In the genomic region with DNA sequence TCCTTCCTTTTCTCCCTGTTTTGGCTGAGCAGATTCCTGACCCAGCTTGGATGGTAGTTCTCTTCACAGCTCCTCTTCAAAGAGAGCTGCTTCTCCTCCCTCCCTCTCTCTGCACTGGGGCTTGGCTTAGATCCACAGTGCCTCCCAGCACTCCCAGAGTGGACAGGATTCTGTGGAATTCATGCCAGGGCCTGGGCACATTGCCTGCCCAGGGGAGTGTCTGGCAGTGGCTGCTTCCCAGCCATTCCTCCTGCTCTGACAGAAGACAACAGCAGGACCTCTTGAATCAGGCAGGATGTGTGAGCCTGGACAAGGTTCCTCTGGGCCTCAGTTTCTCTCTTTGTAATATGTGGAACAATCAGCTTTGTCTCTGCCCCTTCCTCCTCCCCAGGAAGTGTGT, we compare ENCODE assay signal across 11 cellular contexts. TPM values are rescaled to one million over a fixed set of nuclear protein-coding genes. Genes with fewer than 3 reads are reported as not detected.
DNase-seq lines count a peak whose midpoint lies in the region; ATAC-seq, FAIRE-seq and TF ChIP-seq lines count a peak whose summit lies in the region.
"Had no signal": no experiment of that assay in that cellular context is flagged by ENCODE, and none has a peak within 500 bp of the region (broad histone marks: within the 10 kb centered on the region; RNA-seq: fewer than 3 reads in every experiment).

No MANE protein-coding gene starts in this region.

- no peak for TF ChIP-seq POLR2A in A549 (IDR thresholded peaks at IDR 0.05; ENCODE audit: low read length)

- H3K4me3 ChIP-seq in A549 (no peak overlapping the region), mesodermal cell (ENCODE audit: extremely low read depth, insufficient read depth, low read length, poor library complexity, severe bottlenecking) (no peak overlapping the region), SJCRH30 (no peak overlapping the region)
- H3K4me3 ChIP-seq: SJSA1 had no signal

- no peak for FAIRE-seq in A549 (lab: Jason Lieb, UNC)

- peak overlapping the region; percentile 25; the same call in 2 of the 3 replicates for H3K4me2 ChIP-seq in A549

- H3K27me3 ChIP-seq in SJCRH30: peaks cover 43% of the 10 kb centered on the region

- H3K9me3 ChIP-seq in A549 (no peaks in the 10 kb centered on the region), mesodermal cell (ENCODE audit: control insufficient read depth, low read length) (no peaks in the 10 kb centered on the region), SJCRH30 (replicated peaks) (no peaks in the 10 kb centered on the region)
- H3K9me3 ChIP-seq: SJSA1 had no signal

- CTCF ChIA-PET in A549 (lab: Yijun Ruan, JAX): interaction anchor here (1.1 to 30.3 kb wide), 3 partner anchors 7 to 33 kb away, joined by 4 to 2039 read pairs (median 170); a partner anchor contains a TSS

- H3K27ac ChIP-seq in A549 (peak overlapping the region; percentile 37 to 43; a peak in 4 of 6 replicates), mesodermal cell (ENCODE audit: low read depth, low read length, severe bottlenecking) (peak overlapping the region; percentile 53), SJCRH30 (no peak overlapping the region)
- H3K27ac ChIP-seq: SJSA1 had no signal

- ATAC-seq in A549 (peak in 1 of 2 experiments; percentile 15; a peak in 2 of 6 replicates), GM18861 (IDR thresholded peaks at IDR 0.05; ENCODE audit: unreplicated experiment) (no peak), HG03139 (IDR thresholded peaks at IDR 0.05; ENCODE audit: unreplicated experiment) (no peak)

- H3K4me1 ChIP-seq in A549 (peaks cover 18% of the 10 kb centered on the region), mesodermal cell (ENCODE audit: control insufficient read depth, insufficient read depth, low read length, poor library complexity, severe bottlenecking) (peaks cover 25% of the 10 kb centered on the region), SJCRH30 (no peaks in the 10 kb centered on the region)

- DNase-seq in A549 (ENCODE audit: low read depth in 1 of 2, low spot score in 1 of 2) (peak; percentile 46 to 50), NCI-H1694 (lab: John Stamatoyannopoulos, UW) (peak; percentile 65), dedifferentiated amniotic fluid mesenchymal stem cell (ENCODE audit: extremely low spot score) (peak; percentile 81), NCI-H187 treated with DMSO at 0.1 percent for 48 hours (lab: John Stamatoyannopoulos, UW) (no peak), SJCRH30 (no peak)

- no peak for TF ChIP-seq CTCF in A549 (IDR thresholded peaks at IDR 0.05)

- TF ChIP-seq EP300 in A549 (IDR thresholded peaks at IDR 0.05): no peak

- H3K36me3 ChIP-seq in mesodermal cell (ENCODE audit: control insufficient read depth, insufficient read depth, low read length): no peaks in the 10 kb centered on the region
- H3K36me3 ChIP-seq in SJCRH30: no peaks in the 10 kb centered on the region
- H3K36me3 ChIP-seq: SJSA1 had no signal

- no peak for TF ChIP-seq RAD21 in A549 (conservative IDR thresholded peaks at IDR 0.05 in 1 of 2, IDR thresholded peaks at IDR 0.05 in 1 of 2)

- POLR2A ChIA-PET in A549 (lab: Yijun Ruan, JAX): interaction anchor here (0.6 to 3.5 kb wide), 4 partner anchors 10 to 36 kb away, joined by 3 to 20 read pairs (median 4); a partner anchor contains a TSS

TF ChIP-seq in A549, 52 proteins besides CTCF, POLR2A, EP300 and RAD21:
- no peak for TF ChIP-seq FOXS1 (CRISPR knock-in tag; IDR thresholded peaks at IDR 0.05)
- TF ChIP-seq, protein P1, sequence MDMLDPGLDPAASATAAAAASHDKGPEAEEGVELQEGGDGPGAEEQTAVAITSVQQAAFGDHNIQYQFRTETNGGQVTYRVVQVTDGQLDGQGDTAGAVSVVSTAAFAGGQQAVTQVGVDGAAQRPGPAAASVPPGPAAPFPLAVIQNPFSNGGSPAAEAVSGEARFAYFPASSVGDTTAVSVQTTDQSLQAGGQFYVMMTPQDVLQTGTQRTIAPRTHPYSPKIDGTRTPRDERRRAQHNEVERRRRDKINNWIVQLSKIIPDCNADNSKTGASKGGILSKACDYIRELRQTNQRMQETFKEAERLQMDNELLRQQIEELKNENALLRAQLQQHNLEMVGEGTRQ (IDR thresholded peaks at IDR 0.05): no peak
- no peak for TF ChIP-seq ZC3H11A (IDR thresholded peaks at IDR 0.05)
- TF ChIP-seq, protein P2, sequence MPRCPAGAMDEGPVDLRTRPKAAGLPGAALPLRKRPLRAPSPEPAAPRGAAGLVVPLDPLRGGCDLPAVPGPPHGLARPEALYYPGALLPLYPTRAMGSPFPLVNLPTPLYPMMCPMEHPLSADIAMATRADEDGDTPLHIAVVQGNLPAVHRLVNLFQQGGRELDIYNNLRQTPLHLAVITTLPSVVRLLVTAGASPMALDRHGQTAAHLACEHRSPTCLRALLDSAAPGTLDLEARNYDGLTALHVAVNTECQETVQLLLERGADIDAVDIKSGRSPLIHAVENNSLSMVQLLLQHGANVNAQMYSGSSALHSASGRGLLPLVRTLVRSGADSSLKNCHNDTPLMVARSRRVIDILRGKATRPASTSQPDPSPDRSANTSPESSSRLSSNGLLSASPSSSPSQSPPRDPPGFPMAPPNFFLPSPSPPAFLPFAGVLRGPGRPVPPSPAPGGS (IDR thresholded peaks at IDR 0.05): no peak
- no peak for TF ChIP-seq TFCP2L1 (CRISPR knock-in tag; IDR thresholded peaks at IDR 0.05)
- no peak for TF ChIP-seq HDAC2 (IDR thresholded peaks at IDR 0.05)
- no peak for TF ChIP-seq RARB (CRISPR knock-in tag; IDR thresholded peaks at IDR 0.05)
- TF ChIP-seq FOSL2 (IDR thresholded peaks at IDR 0.05): no peak
- TF ChIP-seq FOSL2 (CRISPR knock-in tag; IDR thresholded peaks at IDR 0.05): no peak
- TF ChIP-seq PHF8 (IDR thresholded peaks at IDR 0.05; ENCODE audit: borderline replicate concordance, low read depth): no peak
- TF ChIP-seq BHLHE40 (IDR thresholded peaks at IDR 0.05; ENCODE audit: low read depth, low read length): no peak
- no peak for TF ChIP-seq HOXB5 (CRISPR knock-in tag; IDR thresholded peaks at IDR 0.05)
- no peak for TF ChIP-seq KDM1A (IDR thresholded peaks at IDR 0.05; ENCODE audit: low read depth)
- no peak for TF ChIP-seq RFX5 (IDR thresholded peaks at IDR 0.05)
- no peak for TF ChIP-seq HEYL (CRISPR knock-in tag; IDR thresholded peaks at IDR 0.05)
- no peak for TF ChIP-seq NPAS2 (CRISPR knock-in tag; IDR thresholded peaks at IDR 0.05; ENCODE audit: borderline replicate concordance)

RNA-seq across cellular contexts. Expression of a gene that starts 4.5 kb away (rescaled TPM):
- polyA plus RNA-seq in A549 (2011; rRNA removed): 6.7 and 7.1 TPM in 2 replicates
- polyA plus RNA-seq in A549 (2012; cell fraction: cytosol; rRNA removed): 5.0 and 5.1 TPM in 2 replicates
- polyA plus RNA-seq in A549 (2012; cell fraction: nucleus; rRNA removed): 4.7 and 7.1 TPM in 2 replicates
- 5.2 to 8.3 TPM (median 6.6 TPM) in 3 replicates for polyA plus RNA-seq in A549 (2017; fragmentation: RNase III; extraction: RNeasy Plus Mini Kit Qiagen cat#74134 plus additional on column Dnase treatment)
- 3.5 and 4.4 TPM in 2 replicates for polyA minus RNA-seq in A549 (2011; rRNA and poly(A)+ RNA removed)
- polyA plus RNA-seq in mesodermal cell (2013, experiment 1 of 2): 27.1 TPM
- polyA plus RNA-seq in mesodermal cell (2013, experiment 2 of 2): 35.7 TPM
- not detected in 2 replicates for total RNA-seq in SJCRH30 (2014; rRNA removed; shearing (Covaris generic))

RNA-seq across cellular contexts. Expression of a gene that starts 9.3 kb away (rescaled TPM):
- polyA plus RNA-seq in A549 (2011; rRNA removed): 130 and 213 TPM in 2 replicates
- polyA plus RNA-seq in A549 (2012; cell fraction: cytosol; rRNA removed): 141 and 153 TPM in 2 replicates
- 63.3 and 107 TPM in 2 replicates for polyA plus RNA-seq in A549 (2012; cell fraction: nucleus; rRNA removed)
- polyA plus RNA-seq in A549 (2017; fragmentation: RNase III; extraction: RNeasy Plus Mini Kit Qiagen cat#74134 plus additional on column Dnase treatment): 543 to 568 TPM (median 544 TPM) in 3 replicates
- 100 and 113 TPM in 2 replicates for polyA minus RNA-seq in A549 (2011; rRNA and poly(A)+ RNA removed)
- 165 TPM for polyA plus RNA-seq in mesodermal cell (2013, experiment 1 of 2)
- 192 TPM for polyA plus RNA-seq in mesodermal cell (2013, experiment 2 of 2)
- total RNA-seq in SJCRH30 (2014; rRNA removed; shearing (Covaris generic)): 43.9 and 60.6 TPM in 2 replicates

RNA-seq across cellular contexts. Expression of a gene that starts 39.3 kb away (rescaled TPM):
- polyA plus RNA-seq in A549 (2011; rRNA removed): 0.19 TPM in 1 of 2 replicates, not detected in the other
- 0.31 and 0.32 TPM in 2 replicates for polyA plus RNA-seq in A549 (2012; cell fraction: cytosol; rRNA removed)
- polyA plus RNA-seq in A549 (2012; cell fraction: nucleus; rRNA removed): 0.24 TPM in 1 of 2 replicates, not detected in the other
- polyA plus RNA-seq in A549 (2017; fragmentation: RNase III; extraction: RNeasy Plus Mini Kit Qiagen cat#74134 plus additional on column Dnase treatment): 0.12 to 0.28 TPM (median 0.22 TPM) in 3 replicates
- polyA minus RNA-seq in A549 (2011; rRNA and poly(A)+ RNA removed): not detected in 2 replicates
- polyA plus RNA-seq in mesodermal cell (2013, experiment 1 of 2): not detected
- polyA plus RNA-seq in mesodermal cell (2013, experiment 2 of 2): not detected
- total RNA-seq in SJCRH30 (2014; rRNA removed; shearing (Covaris generic)): not detected in 2 replicates
- total RNA-seq: lower leg skin, SJSA1 had no signal
- polyA plus RNA-seq: BJ had no signal

RNA-seq across cellular contexts. Expression of a gene that starts 46.9 kb away (rescaled TPM):
- polyA plus RNA-seq in A549 (2011; rRNA removed) (0.06 and 0.12 TPM in 2 replicates), A549 (2017; fragmentation: RNase III; extraction: RNeasy Plus Mini Kit Qiagen cat#74134 plus additional on column Dnase treatment) (0.09 to 0.15 TPM (median 0.13 TPM) in 3 replicates)
- 0.04 TPM in 2 replicates for polyA plus RNA-seq in A549 (2012; cell fraction: cytosol; rRNA removed)
- 0.34 and 0.42 TPM in 2 replicates for polyA plus RNA-seq in A549 (2012; cell fraction: nucleus; rRNA removed)
- 0.04 and 0.10 TPM in 2 replicates for polyA minus RNA-seq in A549 (2011; rRNA and poly(A)+ RNA removed)
- polyA plus RNA-seq in mesodermal cell (2013, experiment 1 of 2): 0.18 TPM
- polyA plus RNA-seq in mesodermal cell (2013, experiment 2 of 2): not detected
- total RNA-seq in SJCRH30 (2014; rRNA removed; shearing (Covaris generic)): not detected in 2 replicates
- total RNA-seq: SJSA1 had no signal
- polyA plus RNA-seq: BJ had no signal

Comparison
In these comparisons a context has a peak if more than half of its experiments do, and no peak if none do; other contexts are left out.
1. DNase-seq: peak in A549 (2 of 2), NCI-H1694 (single experiment) and dedifferentiated amniotic fluid mesenchymal stem cell (single experiment); none in NCI-H187 treated with DMSO at 0.1 percent for 48 hours (single experiment) and SJCRH30 (0 of 2).